In the genomic region with DNA sequence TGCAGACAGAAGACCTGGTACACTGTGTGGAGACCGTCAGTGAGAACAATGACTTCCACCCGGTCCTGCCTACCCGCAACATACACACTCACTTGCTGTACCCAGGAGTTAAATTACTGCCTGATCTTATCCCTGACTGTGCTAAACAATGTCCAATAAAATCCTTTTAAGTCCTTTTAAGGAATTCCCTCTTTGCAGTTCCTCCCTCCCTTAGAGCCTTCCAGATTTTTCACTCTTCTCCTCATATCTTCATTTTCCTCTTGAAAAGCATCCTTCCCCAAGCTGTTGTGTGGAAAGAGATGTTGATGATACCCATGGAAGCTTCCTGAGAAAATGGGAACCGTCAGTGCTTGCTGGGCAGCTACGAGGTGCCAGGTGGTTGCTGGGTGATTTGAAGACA, we compare ENCODE assay signal across 19 cellular contexts. TPM values are rescaled to one million over a fixed set of nuclear protein-coding genes. Genes with fewer than 3 reads are reported as not detected.
DNase-seq lines count a peak whose midpoint lies in the region; ATAC-seq and TF ChIP-seq lines count a peak whose summit lies in the region.
"Had no signal": no experiment of that assay in that cellular context is flagged by ENCODE, and none has a peak within 500 bp of the region (broad histone marks: within the 10 kb centered on the region; RNA-seq: fewer than 3 reads in every experiment).

No MANE protein-coding gene starts in this region.

- no peaks in the 10 kb centered on the region for H3K36me3 ChIP-seq in neural progenitor cell
- no peaks in the 10 kb centered on the region for H3K36me3 ChIP-seq in rectal smooth muscle tissue (ENCODE audit: control insufficient read depth, insufficient read depth, low read length)
- no peaks in the 10 kb centered on the region for H3K36me3 ChIP-seq in MM.1S (replicated peaks; ENCODE audit: insufficient read depth, low read length)

- H3K79me2 ChIP-seq in neural progenitor cell (ENCODE audit: low read depth) = no peaks in the 10 kb centered on the region
- no peaks in the 10 kb centered on the region for H3K79me2 ChIP-seq in MM.1S (ENCODE audit: low read length)

- no peaks in the 10 kb centered on the region for H4K20me1 ChIP-seq in neural progenitor cell (ENCODE audit: low read depth)
- no peaks in the 10 kb centered on the region for H4K20me1 ChIP-seq in MM.1S (ENCODE audit: insufficient read depth, low read length)

- no peaks in the 10 kb centered on the region for H3K9me3 Mint-ChIP-seq in neural progenitor cell
- H3K9me3 Mint-ChIP-seq: CD4-positive, alpha-beta T cell had no signal

- H3K9me3 ChIP-seq in neural progenitor cell (ENCODE audit: low read depth) (no peaks in the 10 kb centered on the region), MM.1S (replicated peaks; ENCODE audit: insufficient read depth, low read length) (no peaks in the 10 kb centered on the region)
- H3K9me3 ChIP-seq: A549 had no signal

- H3K4me3 ChIP-seq in neural progenitor cell (no peak overlapping the region), rectal smooth muscle tissue (ENCODE audit: low read length) (no peak overlapping the region), MM.1S (ENCODE audit: low read length) (no peak overlapping the region)
- H3K4me3 ChIP-seq: A549, GM12878 had no signal

- ATAC-seq in left lobe of liver (no peak), GM18861 (IDR thresholded peaks at IDR 0.05; ENCODE audit: unreplicated experiment) (no peak)
- ATAC-seq: A549, GM12878 had no signal

- H3K36me3 Mint-ChIP-seq in neural progenitor cell = no peaks in the 10 kb centered on the region

- H3K9me2 ChIP-seq in MM.1S (replicated peaks; ENCODE audit: insufficient read depth, low read length) = no peaks in the 10 kb centered on the region

- H3K4me2 ChIP-seq in neural progenitor cell (no peak overlapping the region), MM.1S (ENCODE audit: low read depth, low read length) (no peak overlapping the region)
- H3K4me2 ChIP-seq: A549 had no signal

- no peak overlapping the region for H3K27ac ChIP-seq in neural progenitor cell
- peak overlapping the region; percentile 46 for H3K27ac ChIP-seq in rectal smooth muscle tissue (ENCODE audit: low read depth, low read length)
- H3K27ac ChIP-seq in MM.1S (ENCODE audit: low read length) = no peak overlapping the region
- H3K27ac ChIP-seq: 22Rv1, A549, C4-2B, HL-60 had no signal

- H3F3A ChIP-seq in neural progenitor cell (ENCODE audit: low read depth) = peaks cover 9% of the 10 kb centered on the region
- no peaks in the 10 kb centered on the region for H3F3A ChIP-seq in MM.1S (ENCODE audit: insufficient read depth, low read length)

- H3K4me1 Mint-ChIP-seq in neural progenitor cell = peaks cover 44% of the 10 kb centered on the region

- peak overlapping the region; percentile 39 for H3K4me3 Mint-ChIP-seq in neural progenitor cell
- H3K4me3 Mint-ChIP-seq: CD4-positive, alpha-beta T cell; H9 had no signal

- peak; percentile 45 for DNase-seq in EH (ENCODE audit: low read depth)
- DNase-seq in RPMI7951 (ENCODE audit: low read depth) = peak; percentile 41
- DNase-seq in neural progenitor cell (ENCODE audit: low spot score) = no peak
- no peak for DNase-seq in left lobe of liver (ENCODE audit: low spot score)
- DNase-seq in MM.1S = no peak
- DNase-seq in stimulated activated naive CD4-positive, alpha-beta T cell (lab: John Stamatoyannopoulos, UW) = no peak
- DNase-seq: AML-193; CD4-positive, alpha-beta T cell; DMS153; DMS79; GF-D8; H9 had no signal

- H3K27me3 ChIP-seq in neural progenitor cell (peaks cover 85% of the 10 kb centered on the region), rectal smooth muscle tissue (ENCODE audit: control insufficient read depth, insufficient read depth, low read length) (peaks cover 21% of the 10 kb centered on the region), MM.1S (replicated peaks; ENCODE audit: insufficient read depth, low read length) (peaks cover 45% of the 10 kb centered on the region)

- H2AFZ ChIP-seq in neural progenitor cell (replicated peaks) (no peak overlapping the region), MM.1S (ENCODE audit: low read length) (no peak overlapping the region)

- peaks cover 31% of the 10 kb centered on the region for H3K27me3 Mint-ChIP-seq in neural progenitor cell (ENCODE audit: insufficient read depth, low read depth)

- no peak overlapping the region for H3K27ac Mint-ChIP-seq in neural progenitor cell
- H3K27ac Mint-ChIP-seq: CD4-positive, alpha-beta T cell; H9 had no signal

- no peak overlapping the region for H3K9ac ChIP-seq in neural progenitor cell
- no peak overlapping the region for H3K9ac ChIP-seq in rectal smooth muscle tissue (ENCODE audit: low read length)
- no peak overlapping the region for H3K9ac ChIP-seq in MM.1S (ENCODE audit: low read length)

- TF ChIP-seq CTCF in neural progenitor cell (IDR thresholded peaks at IDR 0.05) (no peak), MM.1S (IDR thresholded peaks at IDR 0.05; ENCODE audit: low read length) (no peak)

- H3K4me1 ChIP-seq in neural progenitor cell = peaks cover 18% of the 10 kb centered on the region
- no peaks in the 10 kb centered on the region for H3K4me1 ChIP-seq in rectal smooth muscle tissue (ENCODE audit: control insufficient read depth, insufficient read depth, low read length)
- no peaks in the 10 kb centered on the region for H3K4me1 ChIP-seq in MM.1S (ENCODE audit: low read length)

RNA-seq across cellular contexts. Expression of a gene that starts 3.4 kb away (rescaled TPM):
- 7.7 and 17.9 TPM in 2 replicates for total RNA-seq in RPMI7951 (2014; rRNA removed; shearing (Covaris generic))
- 2.2 and 11.4 TPM in 2 replicates for total RNA-seq in neural progenitor cell (ENCODE audit: low replicate concordance)
- 0.20 TPM for total RNA-seq in left lobe of liver
- total RNA-seq: CD4-positive, alpha-beta T cell; GM12878 had no signal

Comparison
In these comparisons a context has a peak if more than half of its experiments do, and no peak if none do; other contexts are left out.
1. DNase-seq: peak in EH (single experiment) and RPMI7951 (single experiment); none in neural progenitor cell (single experiment), left lobe of liver (single experiment), MM.1S (single experiment) and stimulated activated naive CD4-positive, alpha-beta T cell (0 of 6).